2 cellular contexts compared by ENCODE assay signal in genomic region chr1:145705634-145706033, GRCh38.
TF ChIP-seq lines count a peak whose summit lies in the region.

No MANE protein-coding gene starts in this region.

TF ChIP-seq in A549, 52 proteins besides CTCF, POLR2A, EP300 and RAD21:
- TF ChIP-seq ZSCAN20 (CRISPR knock-in tag; IDR thresholded peaks at IDR 0.05): no peak
- peak in 1 of 2 experiments; percentile 39; a peak in 1 of 4 replicates for TF ChIP-seq CEBPB (IDR thresholded peaks at IDR 0.05)
- TF ChIP-seq REST (IDR thresholded peaks at IDR 0.05): no peak
- no peak for TF ChIP-seq JUNB (IDR thresholded peaks at IDR 0.05)

TF ChIP-seq in liver, 16 proteins besides CTCF, POLR2A, EP300 and RAD21:
- TF ChIP-seq FOXA2 (IDR thresholded peaks at IDR 0.05) (no peak), HNF4A (conservative IDR thresholded peaks at IDR 0.05) (no peak), FOXA1 (IDR thresholded peaks at IDR 0.05) (no peak), REST (IDR thresholded peaks at IDR 0.05) (no peak), RXRA (IDR thresholded peaks at IDR 0.05) (no peak), JUND (IDR thresholded peaks at IDR 0.05) (no peak), HNF4G (IDR thresholded peaks at IDR 0.05) (no peak)
- TF ChIP-seq, protein P1, sequence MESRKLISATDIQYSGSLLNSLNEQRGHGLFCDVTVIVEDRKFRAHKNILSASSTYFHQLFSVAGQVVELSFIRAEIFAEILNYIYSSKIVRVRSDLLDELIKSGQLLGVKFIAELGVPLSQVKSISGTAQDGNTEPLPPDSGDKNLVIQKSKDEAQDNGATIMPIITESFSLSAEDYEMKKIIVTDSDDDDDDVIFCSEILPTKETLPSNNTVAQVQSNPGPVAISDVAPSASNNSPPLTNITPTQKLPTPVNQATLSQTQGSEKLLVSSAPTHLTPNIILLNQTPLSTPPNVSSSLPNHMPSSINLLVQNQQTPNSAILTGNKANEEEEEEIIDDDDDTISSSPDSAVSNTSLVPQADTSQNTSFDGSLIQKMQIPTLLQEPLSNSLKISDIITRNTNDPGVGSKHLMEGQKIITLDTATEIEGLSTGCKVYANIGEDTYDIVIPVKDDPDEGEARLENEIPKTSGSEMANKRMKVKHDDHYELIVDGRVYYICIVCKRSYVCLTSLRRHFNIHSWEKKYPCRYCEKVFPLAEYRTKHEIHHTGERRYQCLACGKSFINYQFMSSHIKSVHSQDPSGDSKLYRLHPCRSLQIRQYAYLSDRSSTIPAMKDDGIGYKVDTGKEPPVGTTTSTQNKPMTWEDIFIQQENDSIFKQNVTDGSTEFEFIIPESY (IDR thresholded peaks at IDR 0.05): no peak
- TF ChIP-seq, protein P2, sequence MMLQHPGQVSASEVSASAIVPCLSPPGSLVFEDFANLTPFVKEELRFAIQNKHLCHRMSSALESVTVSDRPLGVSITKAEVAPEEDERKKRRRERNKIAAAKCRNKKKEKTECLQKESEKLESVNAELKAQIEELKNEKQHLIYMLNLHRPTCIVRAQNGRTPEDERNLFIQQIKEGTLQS (IDR thresholded peaks at IDR 0.05): no peak
TF ChIP-seq in liver: peak in this region for 0.
